8 cellular contexts compared by ENCODE assay signal in genomic region chr7:100119075-100119700, GRCh38. TPM values are rescaled to one million over a fixed set of nuclear protein-coding genes. Genes with fewer than 3 reads are reported as not detected.
DNase-seq lines count a peak whose midpoint lies in the region; ATAC-seq, FAIRE-seq and TF ChIP-seq lines count a peak whose summit lies in the region.

A gene with protein sequence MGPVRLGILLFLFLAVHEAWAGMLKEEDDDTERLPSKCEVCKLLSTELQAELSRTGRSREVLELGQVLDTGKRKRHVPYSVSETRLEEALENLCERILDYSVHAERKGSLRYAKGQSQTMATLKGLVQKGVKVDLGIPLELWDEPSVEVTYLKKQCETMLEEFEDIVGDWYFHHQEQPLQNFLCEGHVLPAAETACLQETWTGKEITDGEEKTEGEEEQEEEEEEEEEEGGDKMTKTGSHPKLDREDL (plus strand): TSS chr7:100119634. CDS start chr7:100119745, 111 bp downstream.
TSS of gene TAF6 (minus strand) at chr7:100119358. CDS start at chr7:100114209, 5,149 bp downstream.

- H3K27me3 ChIP-seq in OCI-LY3 (ENCODE audit: low read depth, low read length) (no peaks in the 10 kb centered on the region), endothelial cell of umbilical vein (ENCODE audit: control insufficient read depth in 2 of 2, insufficient read depth in 2 of 2, low read length in 2 of 2) (no peaks in the 10 kb centered on the region), mononuclear cell (ENCODE audit: insufficient read depth, low read length) (no peaks in the 10 kb centered on the region)

- H2AFZ ChIP-seq in OCI-LY3 (ENCODE audit: low read depth, low read length) (peak within 1 kb of the TSS; percentile 80), endothelial cell of umbilical vein (ENCODE audit: low read depth, low read length) (peak within 1 kb of the TSS; percentile 76)

- POLR2A ChIA-PET in endothelial cell of umbilical vein (lab: Charles Lee) = no interaction called here

- H3K36me3 ChIP-seq in OCI-LY3 (replicated peaks; ENCODE audit: low read depth, low read length) (peaks cover 2% of the 10 kb centered on the region), endothelial cell of umbilical vein (ENCODE audit: control insufficient read depth in 2 of 2, extremely low read depth in 1 of 2, insufficient read depth in 2 of 2, low read length in 2 of 2) (no peaks in the 10 kb centered on the region)

- intact Hi-C loops in endothelial cell of umbilical vein (cut with micrococcal nuclease) = loop anchor here (1.0 kb wide), 2 partner anchors 18 to 29 kb away; partner anchors contain the start of genes AP4M1, LAMTOR4 and MCM7

- BruUV-seq in endothelial cell of umbilical vein (replicated peaks; lab: Mats Ljungman, UMichigan) = no TSS peak

- H3K4me2 ChIP-seq in OCI-LY3 (ENCODE audit: low read length) = peak within 1 kb of the TSS; percentile 95
- H3K4me2 ChIP-seq in endothelial cell of umbilical vein (ENCODE audit: insufficient read depth, low read length) = peak within 1 kb of the TSS; percentile 67

- H3K9me1 ChIP-seq in endothelial cell of umbilical vein (replicated peaks; ENCODE audit: control insufficient read depth, extremely low read depth, insufficient read depth, low read length) = no peaks in the 10 kb centered on the region

- peak; percentile 68 for ATAC-seq in GM21447 (IDR thresholded peaks at IDR 0.05; ENCODE audit: unreplicated experiment)

- CTCF ChIA-PET in endothelial cell of umbilical vein (lab: Charles Lee) = no interaction called here

- no peaks in the 10 kb centered on the region for H4K20me1 ChIP-seq in OCI-LY3 (ENCODE audit: insufficient read depth, low read length)
- H4K20me1 ChIP-seq in endothelial cell of umbilical vein (replicated peaks; ENCODE audit: control insufficient read depth, extremely low read depth, insufficient read depth, low read length) = no peaks in the 10 kb centered on the region

- FAIRE-seq in D721Med (lab: Jason Lieb, UNC) (no peak), endothelial cell of umbilical vein (lab: Jason Lieb, UNC) (peak; percentile 98)

- no peaks in the 10 kb centered on the region for H3K9me3 ChIP-seq in OCI-LY3 (ENCODE audit: insufficient read depth, low read length)
- H3K9me3 ChIP-seq in endothelial cell of umbilical vein (replicated peaks; ENCODE audit: control insufficient read depth, insufficient read depth, low read length) = no peaks in the 10 kb centered on the region
- H3K9me3 ChIP-seq in mononuclear cell (ENCODE audit: low read depth, low read length) = no peaks in the 10 kb centered on the region

- dilution Hi-C loops in endothelial cell of umbilical vein (cut with MboI; ENCODE audit: extremely low pct_ligation_motif_present, low sequenced_read_pairs) = no loop called here

- H3K4me1 ChIP-seq in OCI-LY3 (ENCODE audit: low read length) (peaks cover 14% of the 10 kb centered on the region), endothelial cell of umbilical vein (ENCODE audit: control insufficient read depth, extremely low read depth, insufficient read depth, low read length) (peaks cover 11% of the 10 kb centered on the region), mononuclear cell (ENCODE audit: insufficient read depth, low read length) (peaks cover 35% of the 10 kb centered on the region)

- H3K4me3 ChIP-seq in OCI-LY3 (ENCODE audit: low read length) (peak within 1 kb of the TSS; percentile 87), endothelial cell of umbilical vein (replicated peaks in 1 of 3; ENCODE audit: insufficient read depth in 1 of 3, low read depth in 1 of 3, low read length in 3 of 3) (peak within 1 kb of the TSS; percentile 70 to 89 (median 77)), mononuclear cell (ENCODE audit: low read length) (peak within 1 kb of the TSS; percentile 83)

- H3K27ac ChIP-seq in OCI-LY3 (ENCODE audit: low read length) (peak within 1 kb of the TSS; percentile 54), endothelial cell of umbilical vein (ENCODE audit: insufficient read depth, low read depth, low read length) (peak within 1 kb of the TSS; percentile 83)

- peaks cover 12% of the 10 kb centered on the region for H3K79me2 ChIP-seq in OCI-LY3 (ENCODE audit: low read length)
- peaks cover 10% of the 10 kb centered on the region for H3K79me2 ChIP-seq in endothelial cell of umbilical vein (ENCODE audit: control insufficient read depth, insufficient read depth, low read length)

- DNase-seq in D721Med (ENCODE audit: insufficient read length, low spot score) = peak; percentile 97
- peak; percentile 99 for DNase-seq in HuH-7.5 (ENCODE audit: low spot score)
- DNase-seq in activated CD8-positive, alpha-beta memory T cell treated with anti-CD3 and anti-CD28 coated beads, Interleukin-2, amount 50 U/mL, for 48 hours = peak; percentile 97
- DNase-seq in endothelial cell of umbilical vein (ENCODE audit: low read depth, low spot score) = peak; percentile 96
- DNase-seq in stimulated activated CD8-positive, alpha-beta memory T cell treated with anti-CD3 and anti-CD28 coated beads, Interleukin-2, amount 100 ng/mL, for 48 hours (ENCODE audit: low read depth in 2 of 2) = peak; percentile 88 to 91

- TF ChIP-seq CTCF in D721Med (IDR thresholded peaks at IDR 0.05; ENCODE audit: insufficient read depth, missing control alignments) (no peak), OCI-LY3 (IDR thresholded peaks at IDR 0.05; ENCODE audit: low read depth, low read length) (no peak), endothelial cell of umbilical vein (IDR thresholded peaks at IDR 0.05; ENCODE audit: extremely low read depth in 1 of 2, insufficient read depth in 1 of 2, low read depth in 1 of 2, low read length in 2 of 2) (no peak)

- H3K9ac ChIP-seq in OCI-LY3 (ENCODE audit: low read length) = peak within 1 kb of the TSS; percentile 69
- peak within 1 kb of the TSS; percentile 76 for H3K9ac ChIP-seq in endothelial cell of umbilical vein (replicated peaks; ENCODE audit: extremely low read depth, insufficient read depth, low read length)

- peak; percentile 86 for TF ChIP-seq POLR2A in endothelial cell of umbilical vein (IDR thresholded peaks at IDR 0.05; ENCODE audit: low read depth, low read length)

TF ChIP-seq in endothelial cell of umbilical vein, 7 proteins besides CTCF, POLR2A, EP300 and RAD21:
- TF ChIP-seq POLR2AphosphoS5 (IDR thresholded peaks at IDR 0.05; ENCODE audit: insufficient read depth, low read depth, low read length) (peak; percentile 74), FOS (IDR thresholded peaks at IDR 0.05; ENCODE audit: borderline replicate concordance, insufficient read depth, low read length) (no peak)

RNA-seq across cellular contexts. Expression of the first gene that starts in this region (rescaled TPM):
- 18.0 and 33.7 TPM in 2 replicates for total RNA-seq in endothelial cell of umbilical vein
- 22.6 and 28.6 TPM in 2 replicates for polyA plus RNA-seq in endothelial cell of umbilical vein
- 29.0 and 29.4 TPM in 2 replicates for polyA plus RNA-seq in endothelial cell of umbilical vein (2011; cell fraction: cytosol; rRNA removed)
- polyA plus RNA-seq in endothelial cell of umbilical vein (2011; cell fraction: nucleus; rRNA removed) = 32.4 and 35.9 TPM in 2 replicates
- 40.1 and 42.6 TPM in 2 replicates for polyA plus RNA-seq in endothelial cell of umbilical vein (2012)
- 23.5 and 29.3 TPM in 2 replicates for polyA minus RNA-seq in endothelial cell of umbilical vein
- polyA minus RNA-seq in endothelial cell of umbilical vein (2011; cell fraction: cytosol; rRNA and poly(A)+ RNA removed) = 3.4 TPM
- 7.8 and 8.6 TPM in 2 replicates for polyA minus RNA-seq in endothelial cell of umbilical vein (2011; cell fraction: nucleus; rRNA and poly(A)+ RNA removed)
- 13.3 TPM for total RNA-seq in mononuclear cell

RNA-seq across cellular contexts. Expression of gene TAF6, which starts in this region (rescaled TPM):
- total RNA-seq in endothelial cell of umbilical vein = 64.6 and 67.3 TPM in 2 replicates
- 32.7 and 34.1 TPM in 2 replicates for polyA plus RNA-seq in endothelial cell of umbilical vein
- polyA plus RNA-seq in endothelial cell of umbilical vein (2011; cell fraction: cytosol; rRNA removed) = 27.6 and 28.5 TPM in 2 replicates
- polyA plus RNA-seq in endothelial cell of umbilical vein (2011; cell fraction: nucleus; rRNA removed) = 54.1 and 58.7 TPM in 2 replicates
- polyA plus RNA-seq in endothelial cell of umbilical vein (2012) = 42.1 and 45.9 TPM in 2 replicates
- polyA minus RNA-seq in endothelial cell of umbilical vein = 40.3 and 57.7 TPM in 2 replicates
- 21.2 TPM for polyA minus RNA-seq in endothelial cell of umbilical vein (2011; cell fraction: cytosol; rRNA and poly(A)+ RNA removed)
- polyA minus RNA-seq in endothelial cell of umbilical vein (2011; cell fraction: nucleus; rRNA and poly(A)+ RNA removed) = 18.0 TPM in 2 replicates
- 16.1 TPM for total RNA-seq in mononuclear cell

Comparison
In these comparisons a context has a peak if more than half of its experiments do, and no peak if none do; other contexts are left out.
1. Peak in every context shown above with its lines: DNase-seq, ATAC-seq, H3K4me3 ChIP-seq and H3K27ac ChIP-seq.